1 cellular context compared by ENCODE assay signal in the genomic region with DNA sequence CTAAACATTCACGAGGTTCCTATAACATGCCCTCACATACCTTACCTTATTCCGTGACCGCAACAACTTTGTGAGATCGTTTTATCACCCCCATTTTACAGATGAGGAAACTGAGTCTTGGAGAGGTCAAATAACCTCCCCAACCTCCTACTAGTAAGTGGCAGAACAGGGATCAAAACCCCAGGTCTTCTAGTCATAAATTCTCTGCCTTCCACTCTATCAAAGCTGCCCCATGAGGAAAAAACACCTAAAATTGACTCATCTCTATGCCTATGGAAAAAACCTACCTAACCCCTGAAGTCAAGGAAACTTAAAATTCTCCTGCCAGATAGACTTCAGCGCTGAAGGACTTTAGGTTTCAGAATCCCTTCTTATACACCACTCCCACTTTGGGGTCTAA.
TF ChIP-seq lines count a peak whose summit lies in the region.

No MANE protein-coding gene starts in this region.

TF ChIP-seq in HepG2, 621 proteins besides CTCF, POLR2A, EP300 and RAD21 (continued from another document):
- no peak for TF ChIP-seq ZNF609 (CRISPR knock-in tag; IDR thresholded peaks at IDR 0.05; ENCODE audit: borderline replicate concordance)
- TF ChIP-seq ZMYM3 (CRISPR knock-in tag; IDR thresholded peaks at IDR 0.05): 0 out of 2 replicates have a peak, but pooled peaks have one; percentile 14
- TF ChIP-seq ZBTB26 (CRISPR knock-in tag; IDR thresholded peaks at IDR 0.05; ENCODE audit: borderline replicate concordance): no peak
- no peak for TF ChIP-seq TBX3 (IDR thresholded peaks at IDR 0.05; ENCODE audit: borderline replicate concordance)
- 0 out of 2 replicates have a peak, but pooled peaks have one; percentile 11 for TF ChIP-seq NAIF1 (CRISPR knock-in tag; IDR thresholded peaks at IDR 0.05; ENCODE audit: borderline replicate concordance)
- TF ChIP-seq ZNF629 (CRISPR knock-in tag; conservative IDR thresholded peaks at IDR 0.05): peak; percentile 95
- TF ChIP-seq NFIB (CRISPR knock-in tag; IDR thresholded peaks at IDR 0.05; ENCODE audit: borderline replicate concordance): no peak
- TF ChIP-seq ZNF572 (CRISPR knock-in tag; IDR thresholded peaks at IDR 0.05): no peak
- TF ChIP-seq ISL2 (CRISPR knock-in tag; IDR thresholded peaks at IDR 0.05): 0 out of 2 replicates have a peak, but pooled peaks have one; percentile 22
- TF ChIP-seq NR3C1 (CRISPR knock-in tag; IDR thresholded peaks at IDR 0.05): no peak
- no peak for TF ChIP-seq PRDM10 (CRISPR knock-in tag; IDR thresholded peaks at IDR 0.05; ENCODE audit: low read depth)
- TF ChIP-seq KDM1A (CRISPR knock-in tag; IDR thresholded peaks at IDR 0.05): peak; percentile 59; the same call in 1 of the 2 replicates
- TF ChIP-seq GPBP1L1 (CRISPR knock-in tag; IDR thresholded peaks at IDR 0.05): no peak
- no peak for TF ChIP-seq ZSCAN9 (CRISPR knock-in tag; IDR thresholded peaks at IDR 0.05; ENCODE audit: borderline replicate concordance)
